In the genomic region with DNA sequence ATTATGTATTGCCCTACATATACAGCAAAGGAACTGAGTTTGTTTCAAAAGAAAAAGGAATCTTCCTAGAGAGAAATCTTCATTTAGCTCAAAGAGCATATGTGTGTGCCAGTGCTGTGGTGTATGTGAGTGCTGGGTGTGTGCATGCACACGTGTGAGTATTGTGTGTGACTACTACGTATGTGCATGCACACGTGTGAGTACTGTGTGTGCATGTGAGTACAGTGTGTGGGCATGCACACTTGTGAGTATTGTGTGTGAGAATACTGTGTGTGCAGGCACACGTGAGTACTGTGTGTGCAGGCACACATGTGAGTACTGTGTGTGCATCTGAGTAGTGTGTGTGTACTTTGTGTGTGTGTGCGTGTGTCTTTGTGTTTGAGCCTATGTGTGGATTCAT, we compare ENCODE assay signal across 8 cellular contexts.
"Had no signal": no experiment of that assay in that cellular context is flagged by ENCODE, and none has a peak within 500 bp of the region (broad histone marks: within the 10 kb centered on the region; RNA-seq: fewer than 3 reads in every experiment).

No MANE protein-coding gene starts in this region.

- FAIRE-seq: K562 had no signal

- H3K4me3 ChIP-seq: GM23338, HAP-1, K562 had no signal

- DNase-seq: H7, HFFc6, IMR-90 had no signal

- H3K36me3 ChIP-seq: HAP-1 had no signal

- H3K27ac ChIP-seq: HL-60 had no signal

- H3K4me1 Mint-ChIP-seq: GM23338 had no signal

- H3K27ac Mint-ChIP-seq: GM23338, HFFc6 had no signal

- H3K4me2 ChIP-seq: GM23338 had no signal

- H3K4me3 Mint-ChIP-seq: GM23338, HFFc6 had no signal

- ATAC-seq: GM23338, HCT116, K562 had no signal

- H3K4me1 ChIP-seq: HAP-1 had no signal

- H3K9me3 ChIP-seq: HAP-1 had no signal

- H2AFZ ChIP-seq: GM23338 had no signal
